ENCODE assay signal across 9 cellular contexts in genomic region chr17:56653877-56654276, GRCh38.
A peak's percentile ranks its signal among the peaks of the same experiment; 100 is the strongest.
DNase-seq lines count a peak whose midpoint lies in the region; ATAC-seq, FAIRE-seq and TF ChIP-seq lines count a peak whose summit lies in the region.
"Had no signal": no experiment of that assay in that cellular context is flagged by ENCODE, and none has a peak within 500 bp of the region (broad histone marks: within the 10 kb centered on the region; RNA-seq: fewer than 3 reads in every experiment).

No MANE protein-coding gene starts in this region.

- DNase-seq in CD14-positive monocyte (ENCODE audit: low spot score), result no peak
- peak; percentile 32 for DNase-seq in GM19238 (ENCODE audit: insufficient read length, low spot score)
- DNase-seq in Panc1 (ENCODE audit: low read depth, low spot score), result peak; percentile 39
- DNase-seq in kidney, result no peak
- peak; percentile 53 for DNase-seq in stimulated activated CD8-positive, alpha-beta memory T cell treated with anti-CD3 and anti-CD28 coated beads, Interleukin-4, amount 100 ng/mL, for 48 hours
- no peak for DNase-seq in HuH-7.5 (ENCODE audit: low spot score)

- H3K27me3 Mint-ChIP-seq in CD14-positive monocyte (ENCODE audit: low read depth in 3 of 3), result peaks cover 2 to 4% (median 2%) of the 10 kb centered on the region in 3 donors
- H3K27me3 Mint-ChIP-seq in activated T-helper 17 cell treated with anti-CD3 and anti-CD28 coated beads, Interleukin-2, amount 50 U/mL, for 72 hours, result no peaks in the 10 kb centered on the region

- H3K27ac ChIP-seq in Panc1 (ENCODE audit: low read length) (no peak overlapping the region; the same call in 1 of the 2 replicates), kidney (ENCODE audit: low read depth in 2 of 2, low read length in 2 of 2) (no peak overlapping the region)
- H3K27ac ChIP-seq: Peyer's patch had no signal

- H3K36me3 ChIP-seq in Panc1 (ENCODE audit: control insufficient read depth, insufficient read depth, low read length) (no peaks in the 10 kb centered on the region), kidney (ENCODE audit: control insufficient read depth in 1 of 2, insufficient read depth in 2 of 2, low read length in 2 of 2) (no peaks in the 10 kb centered on the region)
- H3K36me3 ChIP-seq: Peyer's patch had no signal

- H3K36me3 Mint-ChIP-seq in CD14-positive monocyte, result peaks cover 0 to 2% of the 10 kb centered on the region in 2 donors
- H3K36me3 Mint-ChIP-seq in activated T-helper 17 cell treated with anti-CD3 and anti-CD28 coated beads, Interleukin-2, amount 50 U/mL, for 72 hours (ENCODE audit: low read depth), result no peaks in the 10 kb centered on the region

- FAIRE-seq in kidney (lab: Jason Lieb, UNC), result no peak

- peaks cover 4 to 13% (median 9%) of the 10 kb centered on the region in 7 donors for H3K9me3 Mint-ChIP-seq in CD14-positive monocyte
- no peaks in the 10 kb centered on the region for H3K9me3 Mint-ChIP-seq in activated T-helper 17 cell treated with anti-CD3 and anti-CD28 coated beads, Interleukin-2, amount 50 U/mL, for 72 hours

- no peak overlapping the region for H3K27ac Mint-ChIP-seq in CD14-positive monocyte
- no peak overlapping the region for H3K27ac Mint-ChIP-seq in activated T-helper 17 cell treated with anti-CD3 and anti-CD28 coated beads, Interleukin-2, amount 50 U/mL, for 72 hours

- no peaks in the 10 kb centered on the region for H3K27me3 ChIP-seq in Panc1 (ENCODE audit: control insufficient read depth, insufficient read depth, low read length)
- H3K27me3 ChIP-seq: Peyer's patch had no signal

- CTCF ChIA-PET in Panc1 (lab: Charles Lee), result interaction anchor here (0.6 kb wide), 1 partner anchor 531 kb away, joined by 3 read pairs; no protein-coding TSS in a partner anchor

- peaks cover 2% of the 10 kb centered on the region for H3K4me1 Mint-ChIP-seq in CD14-positive monocyte
- no peaks in the 10 kb centered on the region for H3K4me1 Mint-ChIP-seq in activated T-helper 17 cell treated with anti-CD3 and anti-CD28 coated beads, Interleukin-2, amount 50 U/mL, for 72 hours

- intact Hi-C loops in CD14-positive monocyte (cut with micrococcal nuclease) (no loop called here), Panc1 (cut with micrococcal nuclease; ENCODE audit: unreplicated experiment) (loop anchor here (2.0 kb wide), 1 partner anchor 61 kb away; the partner anchor contains the start of gene NOG), kidney (cut with DNase I) (no loop called here)

- in situ Hi-C loops in Panc1 (cut with HindIII; ENCODE audit: low pct_unique_long_range_greater_than_20kb, low sequenced_read_pairs), result no loop called here

- H3K9ac ChIP-seq in kidney (ENCODE audit: low read length in 2 of 2), result no peak overlapping the region

- ATAC-seq in HG03159 (IDR thresholded peaks at IDR 0.05; ENCODE audit: unreplicated experiment) (peak; percentile 100), Panc1 (peak; percentile 98)
- ATAC-seq in activated T-helper 17 cell treated with anti-CD3 and anti-CD28 coated beads, Interleukin-2, amount 50 U/mL, for 72 hours (replicated peaks), result peak; percentile 86

- no peaks in the 10 kb centered on the region; the same call in 1 of the 2 replicates for H3K4me1 ChIP-seq in Panc1 (ENCODE audit: control insufficient read depth, insufficient read depth, low read length)
- no peaks in the 10 kb centered on the region for H3K4me1 ChIP-seq in kidney (ENCODE audit: control insufficient read depth in 1 of 2, insufficient read depth in 1 of 2, low read depth in 1 of 2, low read length in 2 of 2)
- H3K4me1 ChIP-seq: Peyer's patch had no signal

- POLR2A ChIA-PET in Panc1 (lab: Charles Lee), result interaction anchor here (0.6 kb wide), 1 partner anchor 9 kb away, joined by 3 read pairs; no protein-coding TSS in a partner anchor

- H3K4me3 Mint-ChIP-seq in CD14-positive monocyte, result no peak overlapping the region
- H3K4me3 Mint-ChIP-seq in activated T-helper 17 cell treated with anti-CD3 and anti-CD28 coated beads, Interleukin-2, amount 50 U/mL, for 72 hours, result no peak overlapping the region

- TF ChIP-seq CTCF in CD14-positive monocyte (IDR thresholded peaks at IDR 0.05) (peak; percentile 42), Panc1 (IDR thresholded peaks at IDR 0.05) (peak; percentile 79), kidney (IDR thresholded peaks at IDR 0.05; ENCODE audit: borderline replicate concordance, extremely low read depth, insufficient read depth) (peak; percentile 37)

- BruUV-seq in Panc1 (replicated peaks; lab: Mats Ljungman, UMichigan), result no TSS peak

- H3K4me3 ChIP-seq in Panc1 (ENCODE audit: low read depth in 2 of 2, low read length in 2 of 2), result no peak overlapping the region
- H3K4me3 ChIP-seq in kidney (ENCODE audit: low read length in 2 of 2), result no peak overlapping the region
- H3K4me3 ChIP-seq: Peyer's patch had no signal

- H3K9me3 ChIP-seq in Panc1 (ENCODE audit: control insufficient read depth, insufficient read depth, low read depth, low read length) (no peaks in the 10 kb centered on the region), kidney (ENCODE audit: control insufficient read depth in 1 of 2, low read length in 2 of 2) (peaks cover 3 to 4% of the 10 kb centered on the region in 2 donors)
- H3K9me3 ChIP-seq: Peyer's patch had no signal

Comparison
In these comparisons a context has a peak if more than half of its experiments do, and no peak if none do; other contexts are left out.
1. DNase-seq: peak in GM19238 (single experiment), Panc1 (single experiment) and stimulated activated CD8-positive, alpha-beta memory T cell treated with anti-CD3 and anti-CD28 coated beads, Interleukin-4, amount 100 ng/mL, for 48 hours (single experiment); none in CD14-positive monocyte (single experiment), kidney (single experiment) and HuH-7.5 (single experiment).
2. Peak in every context shown above with its lines, with median percentiles within 50 percentile points of each other: CTCF ChIP-seq and ATAC-seq.